In the genomic region with DNA sequence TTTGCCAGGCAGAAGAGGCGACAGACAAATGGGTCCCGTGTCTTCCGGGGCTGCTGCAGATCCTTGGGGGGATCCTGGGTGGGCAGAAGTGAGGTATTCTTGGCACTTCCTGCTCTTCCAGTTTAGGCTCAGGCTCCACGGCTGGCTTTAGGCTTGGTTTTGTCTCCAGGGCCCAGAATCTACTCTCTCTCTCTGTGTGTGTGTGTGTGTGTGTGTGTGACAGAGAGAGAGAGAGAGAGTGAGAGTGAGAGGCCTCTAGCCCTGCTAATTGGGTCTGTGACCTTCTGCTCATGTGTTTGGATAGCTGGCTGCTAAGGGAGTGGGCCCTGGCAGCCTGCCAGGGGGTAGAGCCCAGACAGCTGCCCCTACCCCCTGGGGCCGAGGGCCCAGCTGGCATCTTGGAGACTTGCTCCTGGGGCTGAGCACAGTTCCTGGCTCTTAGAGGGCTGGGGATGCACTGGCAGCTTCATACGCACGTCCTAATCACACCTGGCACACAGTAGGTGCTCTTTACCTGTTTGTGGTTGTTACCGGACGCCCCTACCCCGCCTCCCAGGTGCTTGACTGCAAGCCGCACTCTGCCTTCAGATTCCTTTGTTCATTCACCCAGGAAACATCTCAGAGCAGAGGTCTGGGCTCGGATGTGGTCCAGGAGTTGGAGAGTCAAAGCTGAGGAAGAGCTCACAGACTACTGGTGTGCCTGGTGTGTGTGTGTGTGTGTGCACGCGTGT, we compare ENCODE assay signal across 1 cellular context.
TF ChIP-seq lines count a peak whose summit lies in the region.

No MANE protein-coding gene starts in this region.

TF ChIP-seq in H1, 55 proteins besides CTCF, POLR2A, EP300 and RAD21:
- TF ChIP-seq, protein P1, sequence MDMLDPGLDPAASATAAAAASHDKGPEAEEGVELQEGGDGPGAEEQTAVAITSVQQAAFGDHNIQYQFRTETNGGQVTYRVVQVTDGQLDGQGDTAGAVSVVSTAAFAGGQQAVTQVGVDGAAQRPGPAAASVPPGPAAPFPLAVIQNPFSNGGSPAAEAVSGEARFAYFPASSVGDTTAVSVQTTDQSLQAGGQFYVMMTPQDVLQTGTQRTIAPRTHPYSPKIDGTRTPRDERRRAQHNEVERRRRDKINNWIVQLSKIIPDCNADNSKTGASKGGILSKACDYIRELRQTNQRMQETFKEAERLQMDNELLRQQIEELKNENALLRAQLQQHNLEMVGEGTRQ (IDR thresholded peaks at IDR 0.05; ENCODE audit: low read length), result no peak
- no peak for TF ChIP-seq BACH1 (IDR thresholded peaks at IDR 0.05; ENCODE audit: low read length)
- TF ChIP-seq EZH2 (IDR thresholded peaks at IDR 0.05; ENCODE audit: low read depth, low read length, severe bottlenecking), result no peak
- no peak for TF ChIP-seq RNF2 (IDR thresholded peaks at IDR 0.05; ENCODE audit: borderline replicate concordance, low read depth, low read length, missing control alignments, poor library complexity, severe bottlenecking)
- TF ChIP-seq SAP30 (IDR thresholded peaks at IDR 0.05; ENCODE audit: insufficient read depth, insufficient replicate concordance, low read length), result no peak
- no peak for TF ChIP-seq SIX5 (IDR thresholded peaks at IDR 0.05; ENCODE audit: low read depth, low read length)
- TF ChIP-seq, protein P2, sequence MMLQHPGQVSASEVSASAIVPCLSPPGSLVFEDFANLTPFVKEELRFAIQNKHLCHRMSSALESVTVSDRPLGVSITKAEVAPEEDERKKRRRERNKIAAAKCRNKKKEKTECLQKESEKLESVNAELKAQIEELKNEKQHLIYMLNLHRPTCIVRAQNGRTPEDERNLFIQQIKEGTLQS (IDR thresholded peaks at IDR 0.05; ENCODE audit: insufficient read depth, low read depth, low read length), result no peak
- TF ChIP-seq KDM1A (IDR thresholded peaks at IDR 0.05; ENCODE audit: borderline replicate concordance, low read length), result no peak
- no peak for TF ChIP-seq CEBPB (IDR thresholded peaks at IDR 0.05; ENCODE audit: low read depth, low read length)
- no peak for TF ChIP-seq TCF12 (IDR thresholded peaks at IDR 0.05; ENCODE audit: low read depth, low read length)
- TF ChIP-seq ZNF274 (IDR thresholded peaks at IDR 0.05; ENCODE audit: borderline replicate concordance, extremely low read depth, low read length), result no peak
- TF ChIP-seq TEAD4 (IDR thresholded peaks at IDR 0.05; ENCODE audit: low read depth, low read length), result no peak
- TF ChIP-seq BRCA1 (IDR thresholded peaks at IDR 0.05; ENCODE audit: low read depth, low read length), result no peak
